Comparison of ENCODE assay signal across 15 cellular contexts in the genomic region with DNA sequence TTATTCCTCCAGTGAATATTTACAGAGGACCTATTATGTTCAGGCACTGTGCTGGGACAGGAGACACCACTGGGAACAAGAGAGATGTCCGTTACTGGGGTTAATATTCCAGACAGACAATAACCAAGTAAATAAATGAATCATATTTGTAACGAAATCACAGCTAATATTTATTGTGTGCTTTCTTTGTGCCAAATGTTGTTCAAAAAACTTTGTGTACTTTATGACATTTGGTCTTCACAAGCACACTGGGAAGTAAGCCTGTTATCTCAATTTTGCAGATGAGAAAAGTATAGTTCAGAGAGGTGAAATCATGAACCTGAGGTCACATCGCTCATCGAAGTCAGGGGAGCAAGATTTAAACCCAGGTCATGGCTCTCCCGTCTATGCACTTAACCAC. TPM values are rescaled to one million over a fixed set of nuclear protein-coding genes. Genes with fewer than 3 reads are reported as not detected.
DNase-seq lines count a peak whose midpoint lies in the region; ATAC-seq and TF ChIP-seq lines count a peak whose summit lies in the region.
"Had no signal": no experiment of that assay in that cellular context is flagged by ENCODE, and none has a peak within 500 bp of the region (broad histone marks: within the 10 kb centered on the region; RNA-seq: fewer than 3 reads in every experiment).

No MANE protein-coding gene starts in this region.

- no peaks in the 10 kb centered on the region for H3F3A ChIP-seq in PC-9 (ENCODE audit: insufficient read depth, low read depth)

- intact Hi-C loops in OCI-LY7 (cut with micrococcal nuclease; ENCODE audit: unreplicated experiment) (no loop called here), MCF 10A (cut with micrococcal nuclease) (no loop called here), PC-9 (cut with micrococcal nuclease; ENCODE audit: unreplicated experiment) (no loop called here)

- no peak for ATAC-seq in stimulated activated naive B cell treated with anti-CD40 and anti-IgM and Interleukin-4, amounts not matched to agents 10 μg/mL and 1 μg/mL and 100 μg/mL, for 72 hours (replicated peaks)
- ATAC-seq: HepG2 had no signal

- peak overlapping the region; percentile 2; the same call in 1 of the 2 replicates for H2AFZ ChIP-seq in OCI-LY7 (ENCODE audit: low read length)
- no peak overlapping the region for H2AFZ ChIP-seq in PC-9
- H2AFZ ChIP-seq: GM23248 had no signal

- no peaks in the 10 kb centered on the region for H3K79me1 ChIP-seq in mesendoderm (ENCODE audit: low read length)

- no peak overlapping the region for H3K18ac ChIP-seq in mesendoderm (ENCODE audit: low read length)

- H3K4me1 ChIP-seq in BLaER1 treated with 17β-estradiol and CSF1 and Interleukin-3, amounts not matched to agents 10 nM and 100 nM, result peaks cover 46 to 72% (median 56%) of the 10 kb centered on the region in 10 experiments
- H3K4me1 ChIP-seq in OCI-LY7 (ENCODE audit: insufficient read depth, low read length, poor library complexity, severe bottlenecking) (peaks cover 44% of the 10 kb centered on the region), mesendoderm (ENCODE audit: control insufficient read depth, low read depth, low read length) (no peaks in the 10 kb centered on the region), PC-9 (replicated peaks; ENCODE audit: insufficient read depth) (0 out of 2 replicates have a peak, but pooled peaks cover 5% of the 10 kb centered on the region)
- H3K4me1 ChIP-seq: BE2C, Caco-2 had no signal

- WGBS in mesendoderm (ENCODE audit: extremely low coverage, insufficient coverage, low lambda C conversion rate), result no CpG with 5 or more reads among the region's 5 CpGs

- no peak overlapping the region for H3K27ac ChIP-seq in BLaER1 treated with 17β-estradiol and CSF1 and Interleukin-3, amounts not matched to agents 10 nM and 100 nM
- H3K27ac ChIP-seq in OCI-LY7 (ENCODE audit: low read depth, low read length, poor library complexity, severe bottlenecking) (no peak overlapping the region), mesendoderm (ENCODE audit: low read depth, low read length) (no peak overlapping the region), PC-9 (no peak overlapping the region)
- H3K27ac ChIP-seq: GM23248 had no signal

- H2BK15ac ChIP-seq in mesendoderm (replicated peaks; ENCODE audit: low read depth), result no peak overlapping the region

- H3K56ac ChIP-seq in mesendoderm (ENCODE audit: low read length), result peak overlapping the region; percentile 40

- H3K4me2 ChIP-seq in BLaER1 treated with 17β-estradiol and CSF1 and Interleukin-3, amounts not matched to agents 10 nM and 100 nM, result peak overlapping the region; percentile 26 to 83 (median 74)
- H3K4me2 ChIP-seq in OCI-LY7 (ENCODE audit: low read length), result no peak overlapping the region
- H3K4me2 ChIP-seq in mesendoderm (ENCODE audit: low read length), result no peak overlapping the region
- no peak overlapping the region for H3K4me2 ChIP-seq in PC-9

- H2AK5ac ChIP-seq in mesendoderm (ENCODE audit: low read length), result no peak overlapping the region

- no peaks in the 10 kb centered on the region for H3K9me2 ChIP-seq in OCI-LY7 (ENCODE audit: insufficient read depth, low read length)
- H3K9me2 ChIP-seq in PC-9 (ENCODE audit: insufficient read depth), result no peaks in the 10 kb centered on the region

- H3K79me2 ChIP-seq in OCI-LY7 (ENCODE audit: insufficient read depth, low read depth, low read length) (no peaks in the 10 kb centered on the region), mesendoderm (ENCODE audit: control insufficient read depth, insufficient read depth, low read length) (no peaks in the 10 kb centered on the region), PC-9 (ENCODE audit: low read depth) (no peaks in the 10 kb centered on the region)

- H3K36me3 Mint-ChIP-seq in stimulated activated naive B cell treated with anti-CD40 and anti-IgM and Interleukin-4, amounts not matched to agents 10 μg/mL and 1 μg/mL and 100 μg/mL, for 72 hours, result no peaks in the 10 kb centered on the region
- H3K36me3 Mint-ChIP-seq in MCF 10A (ENCODE audit: insufficient read depth, unreplicated experiment), result no peaks in the 10 kb centered on the region
- H3K36me3 Mint-ChIP-seq: CD8-positive, alpha-beta memory T cell had no signal

- no peaks in the 10 kb centered on the region for H3K9me3 Mint-ChIP-seq in stimulated activated naive B cell treated with anti-CD40 and anti-IgM and Interleukin-4, amounts not matched to agents 10 μg/mL and 1 μg/mL and 100 μg/mL, for 72 hours
- no peaks in the 10 kb centered on the region for H3K9me3 Mint-ChIP-seq in MCF 10A (ENCODE audit: unreplicated experiment)
- H3K9me3 Mint-ChIP-seq: CD8-positive, alpha-beta memory T cell had no signal

- H3K23ac ChIP-seq in mesendoderm (ENCODE audit: low read length), result no peak overlapping the region

- CTCF ChIA-PET in OCI-LY7 (lab: Charles Lee; ENCODE audit: unreplicated experiment) (no interaction called here), MCF 10A (lab: Yijun Ruan, JAX) (interaction anchor here (1.2 kb wide), 1 partner anchor 41 kb away, joined by 4 read pairs; no protein-coding TSS in a partner anchor), PC-9 (lab: Charles Lee) (no interaction called here)

- no peak overlapping the region for H3K4ac ChIP-seq in mesendoderm (ENCODE audit: low read depth, low read length)

- no peak overlapping the region for H3K4me3 Mint-ChIP-seq in stimulated activated naive B cell treated with anti-CD40 and anti-IgM and Interleukin-4, amounts not matched to agents 10 μg/mL and 1 μg/mL and 100 μg/mL, for 72 hours
- H3K4me3 Mint-ChIP-seq in MCF 10A (ENCODE audit: unreplicated experiment), result no peak overlapping the region
- H3K4me3 Mint-ChIP-seq: CD8-positive, alpha-beta memory T cell had no signal

- H3K9ac ChIP-seq in BLaER1 treated with 17β-estradiol and CSF1 and Interleukin-3, amounts not matched to agents 10 nM and 100 nM, result peak overlapping the region in 2 of 11 experiments; percentile 25 to 31; a peak in 1 of 22 replicates
- H3K9ac ChIP-seq in mesendoderm (ENCODE audit: low read length), result no peak overlapping the region
- H3K9ac ChIP-seq: GM23248 had no signal

- no peaks in the 10 kb centered on the region for H3K27me3 Mint-ChIP-seq in stimulated activated naive B cell treated with anti-CD40 and anti-IgM and Interleukin-4, amounts not matched to agents 10 μg/mL and 1 μg/mL and 100 μg/mL, for 72 hours
- H3K27me3 Mint-ChIP-seq in MCF 10A (ENCODE audit: insufficient read depth, unreplicated experiment), result peaks cover 41% of the 10 kb centered on the region
- H3K27me3 Mint-ChIP-seq: CD8-positive, alpha-beta memory T cell had no signal

- H3K36me3 ChIP-seq in BLaER1 treated with 17β-estradiol and CSF1 and Interleukin-3, amounts not matched to agents 10 nM and 100 nM, result no peaks in the 10 kb centered on the region
- H3K36me3 ChIP-seq in OCI-LY7 (ENCODE audit: insufficient read depth, low read length) (no peaks in the 10 kb centered on the region), mesendoderm (ENCODE audit: control insufficient read depth, insufficient read depth, low read length) (no peaks in the 10 kb centered on the region), PC-9 (ENCODE audit: low read depth) (no peaks in the 10 kb centered on the region)
- H3K36me3 ChIP-seq: BE2C had no signal

- peaks cover 29 to 60% of the 10 kb centered on the region in 2 donors for H3K4me1 Mint-ChIP-seq in stimulated activated naive B cell treated with anti-CD40 and anti-IgM and Interleukin-4, amounts not matched to agents 10 μg/mL and 1 μg/mL and 100 μg/mL, for 72 hours
- H3K4me1 Mint-ChIP-seq in MCF 10A (ENCODE audit: insufficient read depth, unreplicated experiment), result no peaks in the 10 kb centered on the region

- no peak overlapping the region for H4K8ac ChIP-seq in mesendoderm (ENCODE audit: low read depth, low read length)

- H3K9me3 ChIP-seq in BLaER1 treated with 17β-estradiol and CSF1 and Interleukin-3, amounts not matched to agents 10 nM and 100 nM (replicated peaks in 1 of 11), result no peaks in the 10 kb centered on the region
- no peaks in the 10 kb centered on the region for H3K9me3 ChIP-seq in OCI-LY7 (ENCODE audit: low read length)
- no peaks in the 10 kb centered on the region for H3K9me3 ChIP-seq in PC-9 (ENCODE audit: insufficient read depth, low read depth)
- H3K9me3 ChIP-seq: BE2C, Caco-2 had no signal

- H4K20me1 ChIP-seq in BLaER1 treated with 17β-estradiol and CSF1 and Interleukin-3, amounts not matched to agents 10 nM and 100 nM, result no peaks in the 10 kb centered on the region
- no peaks in the 10 kb centered on the region for H4K20me1 ChIP-seq in OCI-LY7 (ENCODE audit: insufficient read depth, low read length)
- no peaks in the 10 kb centered on the region for H4K20me1 ChIP-seq in PC-9 (ENCODE audit: insufficient read depth)

- H2BK5ac ChIP-seq in mesendoderm (ENCODE audit: low read length), result no peak overlapping the region

- H3K27me3 ChIP-seq in BLaER1 treated with 17β-estradiol and CSF1 and Interleukin-3, amounts not matched to agents 10 nM and 100 nM, result no peaks in the 10 kb centered on the region
- H3K27me3 ChIP-seq in mesendoderm (ENCODE audit: insufficient read depth, low read length, poor library complexity) (no peaks in the 10 kb centered on the region), PC-9 (ENCODE audit: insufficient read depth, low read depth) (no peaks in the 10 kb centered on the region)
- H3K27me3 ChIP-seq: BE2C had no signal

- no peak overlapping the region for H4K5ac ChIP-seq in mesendoderm (ENCODE audit: low read length)

- POLR2A ChIA-PET in OCI-LY7 (lab: Charles Lee), result no interaction called here
- POLR2A ChIA-PET in MCF 10A (lab: Yijun Ruan, JAX), result interaction anchor here (0.7 kb wide), 1 partner anchor 1227 kb away, joined by 3 read pairs; no protein-coding TSS in a partner anchor
- POLR2A ChIA-PET in PC-9 (lab: Charles Lee; ENCODE audit: unreplicated experiment), result no interaction called here

- TF ChIP-seq CTCF in OCI-LY7 (conservative IDR thresholded peaks at IDR 0.05; ENCODE audit: low read length), result no peak
- no peak for TF ChIP-seq CTCF in MCF 10A (IDR thresholded peaks at IDR 0.05; ENCODE audit: unreplicated experiment)
- TF ChIP-seq CTCF in PC-9 (conservative IDR thresholded peaks at IDR 0.05), result no peak

- H2BK120ac ChIP-seq in mesendoderm (ENCODE audit: low read depth, low read length), result no peak overlapping the region

- no TSS peak for BruUV-seq in OCI-LY7 (replicated peaks; lab: Mats Ljungman, UMichigan)
- no TSS peak for BruUV-seq in MCF 10A (replicated peaks; lab: Mats Ljungman, UMichigan)
- no TSS peak for BruUV-seq in PC-9 (replicated peaks; lab: Mats Ljungman, UMichigan)

- DNase-seq in OCI-LY7 (ENCODE audit: low spot score), result no peak
- no peak for DNase-seq in mesendoderm
- DNase-seq in stimulated activated naive B cell treated with anti-CD40 and anti-IgM and Interleukin-4, amounts not matched to agents 10 μg/mL and 1 μg/mL and 100 μg/mL, for 72 hours, result no peak
- no peak for DNase-seq in NCI-H2227 treated with DMSO at 0.1 percent for 48 hours (lab: John Stamatoyannopoulos, UW)
- no peak for DNase-seq in MCF 10A (ENCODE audit: unreplicated experiment)
- DNase-seq in PC-9, result no peak
- DNase-seq: BE2C; Caco-2; CD8-positive, alpha-beta memory T cell; DMS53; GF-D8; GM23248; H7 had no signal

- H3K4me3 ChIP-seq in BLaER1 treated with 17β-estradiol and CSF1 and Interleukin-3, amounts not matched to agents 10 nM and 100 nM, result no peak overlapping the region
- H3K4me3 ChIP-seq in OCI-LY7 (ENCODE audit: low read depth, low read length, poor library complexity, severe bottlenecking) (no peak overlapping the region), mesendoderm (ENCODE audit: low read length) (no peak overlapping the region), PC-9 (no peak overlapping the region)
- H3K4me3 ChIP-seq: GM23248 had no signal

- H3K27ac Mint-ChIP-seq in stimulated activated naive B cell treated with anti-CD40 and anti-IgM and Interleukin-4, amounts not matched to agents 10 μg/mL and 1 μg/mL and 100 μg/mL, for 72 hours, result peak overlapping the region; percentile 53
- H3K27ac Mint-ChIP-seq in MCF 10A (ENCODE audit: low read depth, unreplicated experiment), result no peak overlapping the region
- H3K27ac Mint-ChIP-seq: CD8-positive, alpha-beta memory T cell had no signal

RNA-seq across cellular contexts. Expression of a gene that starts 36.5 kb away (rescaled TPM):
- total RNA-seq in OCI-LY7 (2014; rRNA removed; shearing (Covaris generic)), result 20.2 and 25.3 TPM in 2 replicates
- total RNA-seq in OCI-LY7 (2022), result 20.7 and 24.7 TPM in 2 replicates
- 20.7 TPM for polyA plus RNA-seq in mesendoderm (2013, experiment 1 of 2)
- 19.7 TPM for polyA plus RNA-seq in mesendoderm (2013, experiment 2 of 2)
- 0.05 TPM in 1 of 2 replicates, not detected in the other for total RNA-seq in MCF 10A (2022)
- 3.3 and 4.3 TPM in 2 replicates for total RNA-seq in PC-9 (2021)

RNA-seq across cellular contexts. Expression of a gene that starts 57.3 kb away (rescaled TPM):
- 18.4 and 23.4 TPM in 2 replicates for total RNA-seq in OCI-LY7 (2014; rRNA removed; shearing (Covaris generic))
- total RNA-seq in OCI-LY7 (2022), result 40.3 and 42.1 TPM in 2 replicates
- 9.4 TPM for polyA plus RNA-seq in mesendoderm (2013, experiment 1 of 2)
- 9.0 TPM for polyA plus RNA-seq in mesendoderm (2013, experiment 2 of 2)
- total RNA-seq in MCF 10A (2022), result 30.3 and 33.5 TPM in 2 replicates
- total RNA-seq in PC-9 (2021), result 39.9 and 47.0 TPM in 2 replicates

Comparison
In these comparisons a context has a peak if more than half of its experiments do, and no peak if none do; other contexts are left out.
1. H3K4me2 ChIP-seq: peak in BLaER1 treated with 17β-estradiol and CSF1 and Interleukin-3, amounts not matched to agents 10 nM and 100 nM (11 of 11); none in OCI-LY7 (single experiment), mesendoderm (single experiment) and PC-9 (single experiment).